ENCODE assay signal across 25 cellular contexts in genomic region chrX:121389976-121390709, GRCh38.
DNase-seq lines count a peak whose midpoint lies in the region; ATAC-seq and TF ChIP-seq lines count a peak whose summit lies in the region.
"Had no signal": no experiment of that assay in that cellular context is flagged by ENCODE, and none has a peak within 500 bp of the region (broad histone marks: within the 10 kb centered on the region; RNA-seq: fewer than 3 reads in every experiment).

No MANE protein-coding gene starts in this region.

- no peaks in the 10 kb centered on the region for H3K4me1 ChIP-seq in Panc1 (ENCODE audit: control insufficient read depth, insufficient read depth, low read length)
- no peaks in the 10 kb centered on the region for H3K4me1 ChIP-seq in colonic mucosa
- H3K4me1 ChIP-seq in mucosa of descending colon (ENCODE audit: low read depth), result no peaks in the 10 kb centered on the region
- H3K4me1 ChIP-seq: heart right ventricle, neural progenitor cell, prostate gland, tibial nerve had no signal

- TF ChIP-seq CTCF in Panc1 (IDR thresholded peaks at IDR 0.05) (no peak), colonic mucosa (IDR thresholded peaks at IDR 0.05) (no peak), mucosa of descending colon (IDR thresholded peaks at IDR 0.05) (no peak), WERI-Rb-1 (IDR thresholded peaks at IDR 0.05; ENCODE audit: low read depth, low read length) (no peak)

- CTCF ChIA-PET in Panc1 (lab: Charles Lee), result no interaction called here

- DNase-seq in EL (peak; percentile 53), Panc1 (ENCODE audit: low read depth, low spot score) (peak; percentile 2), colonic mucosa (peak; percentile 20), mucosa of descending colon (peak in 1 of 3 donors; percentile 10), immature natural killer cell (no peak), WERI-Rb-1 (no peak)
- DNase-seq: activated CD8-positive, alpha-beta memory T cell treated with anti-CD3 and anti-CD28 coated beads, Interleukin-2, amount 50 U/mL, for 48 hours; activated effector memory CD4-positive, alpha-beta T cell treated with anti-CD3 and anti-CD28 coated beads, Interleukin-2, amount 50 U/mL, for 16 hours; activated naive CD8-positive, alpha-beta T cell treated with anti-CD3 and anti-CD28 coated beads, Interleukin-2, amount 50 U/mL, for 24 hours; DND-41; heart right ventricle; MG63; NCI-H1417 treated with DMSO at 0.1 percent for 48 hours; NCI-H2171 treated with DMSO at 0.1 percent for 48 hours; small intestine had no signal

- no peak overlapping the region for H3K27ac Mint-ChIP-seq in immature natural killer cell
- H3K27ac Mint-ChIP-seq: activated naive CD8-positive, alpha-beta T cell treated with anti-CD3 and anti-CD28 coated beads, Interleukin-2, amount 50 U/mL, for 24 hours; neural progenitor cell; stimulated activated naive CD8-positive, alpha-beta T cell treated with anti-CD3 and anti-CD28 coated beads, Interleukin-15, Interleukin-2, amounts not matched to agents 100 ng/mL and 50 ng/mL, for 24 hours; T-helper 1 cell treated with Interleukin-12 subunit alpha and Interleukin-12 subunit beta and Interleukin-4 antibody, amounts not matched to agents 30 μg/mL and 1 μg/mL, for 36 hours had no signal

- H3K36me3 ChIP-seq in Panc1 (ENCODE audit: control insufficient read depth, insufficient read depth, low read length), result no peaks in the 10 kb centered on the region
- no peaks in the 10 kb centered on the region for H3K36me3 ChIP-seq in colonic mucosa
- H3K36me3 ChIP-seq in mucosa of descending colon (ENCODE audit: low read depth), result no peaks in the 10 kb centered on the region
- no peaks in the 10 kb centered on the region for H3K36me3 ChIP-seq in WERI-Rb-1
- H3K36me3 ChIP-seq: cardiac muscle cell, heart right ventricle, MG63, neural progenitor cell, prostate gland, tibial nerve had no signal

- H3K4me3 ChIP-seq in Panc1 (ENCODE audit: low read depth in 2 of 2, low read length in 2 of 2) (no peak overlapping the region), colonic mucosa (no peak overlapping the region), mucosa of descending colon (no peak overlapping the region), WERI-Rb-1 (ENCODE audit: low read depth, low read length) (no peak overlapping the region)
- H3K4me3 ChIP-seq: cardiac muscle cell, heart right ventricle, MG63, neural progenitor cell, prostate gland, tibial nerve had no signal

- peaks cover 0 to 4% (median 0%) of the 10 kb centered on the region in 3 donors for H3K27me3 Mint-ChIP-seq in immature natural killer cell (ENCODE audit: low read depth in 3 of 3)
- H3K27me3 Mint-ChIP-seq: activated naive CD8-positive, alpha-beta T cell treated with anti-CD3 and anti-CD28 coated beads, Interleukin-2, amount 50 U/mL, for 24 hours; stimulated activated naive CD8-positive, alpha-beta T cell treated with anti-CD3 and anti-CD28 coated beads, Interleukin-15, Interleukin-2, amounts not matched to agents 100 ng/mL and 50 ng/mL, for 24 hours had no signal

- H3K9me3 ChIP-seq in Panc1 (ENCODE audit: control insufficient read depth, insufficient read depth, low read depth, low read length) (no peaks in the 10 kb centered on the region), colonic mucosa (no peaks in the 10 kb centered on the region), mucosa of descending colon (no peaks in the 10 kb centered on the region), WERI-Rb-1 (ENCODE audit: severe bottlenecking) (no peaks in the 10 kb centered on the region)
- H3K9me3 ChIP-seq: heart right ventricle, MG63, prostate gland, tibial nerve had no signal

- H3K27ac ChIP-seq in Panc1 (ENCODE audit: low read length), result no peak overlapping the region
- no peak overlapping the region for H3K27ac ChIP-seq in colonic mucosa
- no peak overlapping the region for H3K27ac ChIP-seq in WERI-Rb-1
- H3K27ac ChIP-seq: cardiac muscle cell, heart right ventricle, neural progenitor cell, prostate gland, tibial nerve, VCaP had no signal

- H3K4me1 Mint-ChIP-seq in immature natural killer cell, result no peaks in the 10 kb centered on the region
- H3K4me1 Mint-ChIP-seq: activated naive CD8-positive, alpha-beta T cell treated with anti-CD3 and anti-CD28 coated beads, Interleukin-2, amount 50 U/mL, for 24 hours; neural progenitor cell had no signal

- in situ Hi-C loops in Panc1 (cut with HindIII; ENCODE audit: low pct_unique_long_range_greater_than_20kb, low sequenced_read_pairs), result no loop called here

- intact Hi-C loops in Panc1 (cut with micrococcal nuclease; ENCODE audit: unreplicated experiment) (no loop called here), colonic mucosa (cut with DNase I) (no loop called here), mucosa of descending colon (cut with DNase I, micrococcal nuclease) (no loop called here)

- no peak overlapping the region for H3K9ac ChIP-seq in colonic mucosa (ENCODE audit: low read depth in 2 of 2, low read length in 2 of 2)
- H3K9ac ChIP-seq: neural progenitor cell had no signal

- ATAC-seq in Panc1, result no peak
- ATAC-seq in mucosa of descending colon, result peak; percentile 89
- no peak for ATAC-seq in HG02981 (IDR thresholded peaks at IDR 0.05; ENCODE audit: unreplicated experiment)
- no peak for ATAC-seq in GM19463 (IDR thresholded peaks at IDR 0.05; ENCODE audit: unreplicated experiment)
- ATAC-seq: activated naive CD8-positive, alpha-beta T cell treated with anti-CD3 and anti-CD28 coated beads, Interleukin-2, amount 50 U/mL, for 24 hours; esophagus mucosa; heart right ventricle had no signal

- no peaks in the 10 kb centered on the region for H3K27me3 ChIP-seq in Panc1 (ENCODE audit: control insufficient read depth, insufficient read depth, low read length)
- H3K27me3 ChIP-seq in colonic mucosa, result no peaks in the 10 kb centered on the region
- peaks cover 16% of the 10 kb centered on the region for H3K27me3 ChIP-seq in WERI-Rb-1 (ENCODE audit: insufficient read depth, low read depth, severe bottlenecking)
- H3K27me3 ChIP-seq: cardiac muscle cell, heart right ventricle, MG63, neural progenitor cell, tibial nerve had no signal

- BruUV-seq in Panc1 (replicated peaks; lab: Mats Ljungman, UMichigan), result no TSS peak

- POLR2A ChIA-PET in Panc1 (lab: Charles Lee), result interaction anchor here (0.6 kb wide), 1 partner anchor 45 kb away, joined by 5 read pairs; no protein-coding TSS in a partner anchor

- H3K36me3 Mint-ChIP-seq in immature natural killer cell, result no peaks in the 10 kb centered on the region
- H3K36me3 Mint-ChIP-seq: neural progenitor cell had no signal

- no peak overlapping the region for H3K4me3 Mint-ChIP-seq in immature natural killer cell
- H3K4me3 Mint-ChIP-seq: activated naive CD8-positive, alpha-beta T cell treated with anti-CD3 and anti-CD28 coated beads, Interleukin-2, amount 50 U/mL, for 24 hours; neural progenitor cell; stimulated activated naive CD8-positive, alpha-beta T cell treated with anti-CD3 and anti-CD28 coated beads, Interleukin-15, Interleukin-2, amounts not matched to agents 100 ng/mL and 50 ng/mL, for 24 hours; T-helper 1 cell treated with Interleukin-12 subunit alpha and Interleukin-12 subunit beta and Interleukin-4 antibody, amounts not matched to agents 30 μg/mL and 1 μg/mL, for 36 hours had no signal

- peaks cover 0 to 3% (median 0%) of the 10 kb centered on the region in 6 donors for H3K9me3 Mint-ChIP-seq in immature natural killer cell
- H3K9me3 Mint-ChIP-seq: activated naive CD8-positive, alpha-beta T cell treated with anti-CD3 and anti-CD28 coated beads, Interleukin-2, amount 50 U/mL, for 24 hours; neural progenitor cell; stimulated activated naive CD8-positive, alpha-beta T cell treated with anti-CD3 and anti-CD28 coated beads, Interleukin-15, Interleukin-2, amounts not matched to agents 100 ng/mL and 50 ng/mL, for 24 hours; T-helper 1 cell treated with Interleukin-12 subunit alpha and Interleukin-12 subunit beta and Interleukin-4 antibody, amounts not matched to agents 30 μg/mL and 1 μg/mL, for 36 hours had no signal

Comparison
In these comparisons a context has a peak if more than half of its experiments do, and no peak if none do; other contexts are left out.
1. DNase-seq: peak in EL (single experiment), Panc1 (single experiment) and colonic mucosa (single experiment); none in immature natural killer cell (0 of 3) and WERI-Rb-1 (single experiment).